1 cellular context compared by ENCODE assay signal in the genomic region with DNA sequence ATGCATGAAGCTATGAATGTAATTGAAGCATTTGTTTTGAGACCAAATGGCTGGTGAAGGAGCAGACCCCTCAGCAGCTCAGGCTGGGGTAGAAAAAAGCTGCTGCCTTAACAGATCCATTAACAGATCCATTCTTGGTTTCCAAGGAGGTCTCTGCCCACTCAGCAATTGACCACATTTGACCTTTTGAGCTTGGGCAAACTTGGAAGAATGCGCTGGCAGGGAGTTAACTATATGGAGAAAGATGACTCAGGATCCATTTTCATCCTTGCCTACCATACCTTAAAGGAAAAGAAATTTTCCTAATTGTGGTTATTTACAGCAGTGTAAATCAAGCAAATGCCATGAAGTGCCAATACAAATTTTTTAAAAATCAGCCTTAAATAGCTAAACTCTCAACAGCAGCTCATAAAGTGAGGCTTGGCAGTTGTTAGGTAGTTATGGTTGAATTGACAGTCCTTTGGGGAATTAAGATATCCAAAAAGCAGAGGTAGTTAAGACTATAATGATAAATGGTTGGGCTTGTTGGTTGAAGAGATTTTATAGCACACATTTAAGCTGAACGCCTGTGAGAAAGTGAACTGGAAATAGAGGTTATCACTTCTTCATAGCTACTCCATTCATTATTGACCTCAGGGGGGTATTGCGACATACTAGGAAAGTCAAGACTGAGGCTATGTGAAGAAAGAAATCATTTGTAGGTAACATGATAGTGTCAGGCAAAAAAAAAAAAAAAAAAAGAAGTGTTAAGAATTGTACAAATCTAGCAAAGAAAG.
TF ChIP-seq lines count a peak whose summit lies in the region.

No MANE protein-coding gene starts in this region.

TF ChIP-seq in HEK293, 187 proteins besides CTCF, POLR2A, EP300 and RAD21 (continued from another document and continues in another):
- TF ChIP-seq ZBTB10 (tag by site-specific recombination; IDR thresholded peaks at IDR 0.05) (no peak), ZNF792 (tag by site-specific recombination; IDR thresholded peaks at IDR 0.05) (no peak), ZNF585B (tag by site-specific recombination; IDR thresholded peaks at IDR 0.05) (no peak), PRDM1 (tag by site-specific recombination; IDR thresholded peaks at IDR 0.05) (no peak), ZBTB8A (tag by site-specific recombination; IDR thresholded peaks at IDR 0.05) (0 out of 2 replicates have a peak, but pooled peaks have one; percentile 20), ZNF596 (tag by site-specific recombination; IDR thresholded peaks at IDR 0.05) (no peak), ZNF2 (tag by site-specific recombination; IDR thresholded peaks at IDR 0.05) (no peak), ZNF354C (tag by site-specific recombination; IDR thresholded peaks at IDR 0.05; ENCODE audit: borderline replicate concordance, low read depth) (no peak), SP2 (tag by site-specific recombination; IDR thresholded peaks at IDR 0.05) (no peak), ZNF132 (tag by site-specific recombination; IDR thresholded peaks at IDR 0.05; ENCODE audit: borderline replicate concordance) (no peak), ZNF626 (tag by site-specific recombination; IDR thresholded peaks at IDR 0.05) (no peak), ZNF239 (tag by site-specific recombination; IDR thresholded peaks at IDR 0.05) (no peak), MZF1 (tag by site-specific recombination; IDR thresholded peaks at IDR 0.05; ENCODE audit: borderline replicate concordance) (0 out of 2 replicates have a peak, but pooled peaks have one; percentile 21), HOXA7 (CRISPR knock-in tag; IDR thresholded peaks at IDR 0.05; ENCODE audit: borderline replicate concordance) (no peak), ZNF133 (tag by site-specific recombination; IDR thresholded peaks at IDR 0.05) (no peak), ZNF510 (tag by site-specific recombination; IDR thresholded peaks at IDR 0.05; ENCODE audit: insufficient replicate concordance) (no peak), ZNF114 (tag by site-specific recombination; IDR thresholded peaks at IDR 0.05) (no peak), ZNF830 (tag by site-specific recombination; IDR thresholded peaks at IDR 0.05; ENCODE audit: low read depth) (no peak), ZFHX2 (tag by site-specific recombination; conservative IDR thresholded peaks at IDR 0.05) (peak; percentile 32), ZNF423 (tag by site-specific recombination; IDR thresholded peaks at IDR 0.05) (no peak), KLF8 (tag by site-specific recombination; IDR thresholded peaks at IDR 0.05) (no peak), HIC1 (tag by site-specific recombination; IDR thresholded peaks at IDR 0.05) (no peak), ZNF76 (tag by site-specific recombination; IDR thresholded peaks at IDR 0.05; ENCODE audit: borderline replicate concordance, low read depth) (no peak), BCL6B (tag by site-specific recombination; IDR thresholded peaks at IDR 0.05) (no peak), KLF10 (tag by site-specific recombination; IDR thresholded peaks at IDR 0.05) (no peak), ZBTB7A (tag by site-specific recombination; IDR thresholded peaks at IDR 0.05; ENCODE audit: low read depth) (no peak), ZNF146 (tag by site-specific recombination; IDR thresholded peaks at IDR 0.05) (no peak), ZNF18 (tag by site-specific recombination; IDR thresholded peaks at IDR 0.05) (peak; percentile 64; the same call in 1 of the 2 replicates), ZNF561 (tag by site-specific recombination; IDR thresholded peaks at IDR 0.05; ENCODE audit: borderline replicate concordance) (peak; percentile 37; the same call in 1 of the 2 replicates), ZNF843 (tag by site-specific recombination; IDR thresholded peaks at IDR 0.05) (peak; percentile 90), HOXD13 (CRISPR knock-in tag; IDR thresholded peaks at IDR 0.05; ENCODE audit: borderline replicate concordance) (no peak), ZNF19 (tag by site-specific recombination; IDR thresholded peaks at IDR 0.05; ENCODE audit: low read depth) (no peak), ZNF776 (tag by site-specific recombination; IDR thresholded peaks at IDR 0.05; ENCODE audit: borderline replicate concordance) (no peak), ZNF10 (tag by site-specific recombination; IDR thresholded peaks at IDR 0.05) (no peak), ZNF777 (tag by site-specific recombination; IDR thresholded peaks at IDR 0.05; ENCODE audit: borderline replicate concordance) (no peak), ZNF335 (tag by site-specific recombination; conservative IDR thresholded peaks at IDR 0.05) (peak; percentile 29; the same call in 1 of the 2 replicates), ZNF600 (tag by site-specific recombination; IDR thresholded peaks at IDR 0.05) (no peak), ZIC2 (tag by site-specific recombination; IDR thresholded peaks at IDR 0.05) (no peak), ZNF629 (tag by site-specific recombination; IDR thresholded peaks at IDR 0.05) (0 out of 2 replicates have a peak, but pooled peaks have one; percentile 25), ZNF169 (tag by site-specific recombination; IDR thresholded peaks at IDR 0.05) (no peak), YY2 (tag by site-specific recombination; IDR thresholded peaks at IDR 0.05) (no peak), SP7 (tag by site-specific recombination; IDR thresholded peaks at IDR 0.05) (no peak), ZNF514 (tag by site-specific recombination; IDR thresholded peaks at IDR 0.05) (no peak), SCRT1 (tag by site-specific recombination; IDR thresholded peaks at IDR 0.05; ENCODE audit: borderline replicate concordance) (no peak), ZBTB20 (tag by site-specific recombination; IDR thresholded peaks at IDR 0.05) (no peak), ZNF664 (tag by site-specific recombination; IDR thresholded peaks at IDR 0.05) (no peak), ZFP37 (tag by site-specific recombination; IDR thresholded peaks at IDR 0.05) (no peak), TCF7L2 (IDR thresholded peaks at IDR 0.05; ENCODE audit: borderline replicate concordance, low read depth, low read length) (peak; percentile 85; the same call in 1 of the 2 replicates)
- TF ChIP-seq, protein P1, sequence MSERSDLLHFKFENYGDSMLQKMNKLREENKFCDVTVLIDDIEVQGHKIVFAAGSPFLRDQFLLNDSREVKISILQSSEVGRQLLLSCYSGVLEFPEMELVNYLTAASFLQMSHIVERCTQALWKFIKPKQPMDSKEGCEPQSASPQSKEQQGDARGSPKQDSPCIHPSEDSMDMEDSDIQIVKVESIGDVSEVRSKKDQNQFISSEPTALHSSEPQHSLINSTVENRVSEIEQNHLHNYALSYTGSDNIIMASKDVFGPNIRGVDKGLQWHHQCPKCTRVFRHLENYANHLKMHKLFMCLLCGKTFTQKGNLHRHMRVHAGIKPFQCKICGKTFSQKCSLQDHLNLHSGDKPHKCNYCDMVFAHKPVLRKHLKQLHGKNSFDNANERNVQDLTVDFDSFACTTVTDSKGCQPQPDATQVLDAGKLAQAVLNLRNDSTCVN (tag by site-specific recombination; optimal IDR thresholded peaks at IDR 0.05), result no peak
- TF ChIP-seq, protein P2, sequence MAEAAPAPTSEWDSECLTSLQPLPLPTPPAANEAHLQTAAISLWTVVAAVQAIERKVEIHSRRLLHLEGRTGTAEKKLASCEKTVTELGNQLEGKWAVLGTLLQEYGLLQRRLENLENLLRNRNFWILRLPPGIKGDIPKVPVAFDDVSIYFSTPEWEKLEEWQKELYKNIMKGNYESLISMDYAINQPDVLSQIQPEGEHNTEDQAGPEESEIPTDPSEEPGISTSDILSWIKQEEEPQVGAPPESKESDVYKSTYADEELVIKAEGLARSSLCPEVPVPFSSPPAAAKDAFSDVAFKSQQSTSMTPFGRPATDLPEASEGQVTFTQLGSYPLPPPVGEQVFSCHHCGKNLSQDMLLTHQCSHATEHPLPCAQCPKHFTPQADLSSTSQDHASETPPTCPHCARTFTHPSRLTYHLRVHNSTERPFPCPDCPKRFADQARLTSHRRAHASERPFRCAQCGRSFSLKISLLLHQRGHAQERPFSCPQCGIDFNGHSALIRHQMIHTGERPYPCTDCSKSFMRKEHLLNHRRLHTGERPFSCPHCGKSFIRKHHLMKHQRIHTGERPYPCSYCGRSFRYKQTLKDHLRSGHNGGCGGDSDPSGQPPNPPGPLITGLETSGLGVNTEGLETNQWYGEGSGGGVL (tag by site-specific recombination; IDR thresholded peaks at IDR 0.05), result no peak
- TF ChIP-seq, protein P3, sequence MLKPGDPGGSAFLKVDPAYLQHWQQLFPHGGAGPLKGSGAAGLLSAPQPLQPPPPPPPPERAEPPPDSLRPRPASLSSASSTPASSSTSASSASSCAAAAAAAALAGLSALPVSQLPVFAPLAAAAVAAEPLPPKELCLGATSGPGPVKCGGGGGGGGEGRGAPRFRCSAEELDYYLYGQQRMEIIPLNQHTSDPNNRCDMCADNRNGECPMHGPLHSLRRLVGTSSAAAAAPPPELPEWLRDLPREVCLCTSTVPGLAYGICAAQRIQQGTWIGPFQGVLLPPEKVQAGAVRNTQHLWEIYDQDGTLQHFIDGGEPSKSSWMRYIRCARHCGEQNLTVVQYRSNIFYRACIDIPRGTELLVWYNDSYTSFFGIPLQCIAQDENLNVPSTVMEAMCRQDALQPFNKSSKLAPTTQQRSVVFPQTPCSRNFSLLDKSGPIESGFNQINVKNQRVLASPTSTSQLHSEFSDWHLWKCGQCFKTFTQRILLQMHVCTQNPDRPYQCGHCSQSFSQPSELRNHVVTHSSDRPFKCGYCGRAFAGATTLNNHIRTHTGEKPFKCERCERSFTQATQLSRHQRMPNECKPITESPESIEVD (tag by site-specific recombination; IDR thresholded peaks at IDR 0.05), result peak; percentile 89
- TF ChIP-seq, protein P4, sequence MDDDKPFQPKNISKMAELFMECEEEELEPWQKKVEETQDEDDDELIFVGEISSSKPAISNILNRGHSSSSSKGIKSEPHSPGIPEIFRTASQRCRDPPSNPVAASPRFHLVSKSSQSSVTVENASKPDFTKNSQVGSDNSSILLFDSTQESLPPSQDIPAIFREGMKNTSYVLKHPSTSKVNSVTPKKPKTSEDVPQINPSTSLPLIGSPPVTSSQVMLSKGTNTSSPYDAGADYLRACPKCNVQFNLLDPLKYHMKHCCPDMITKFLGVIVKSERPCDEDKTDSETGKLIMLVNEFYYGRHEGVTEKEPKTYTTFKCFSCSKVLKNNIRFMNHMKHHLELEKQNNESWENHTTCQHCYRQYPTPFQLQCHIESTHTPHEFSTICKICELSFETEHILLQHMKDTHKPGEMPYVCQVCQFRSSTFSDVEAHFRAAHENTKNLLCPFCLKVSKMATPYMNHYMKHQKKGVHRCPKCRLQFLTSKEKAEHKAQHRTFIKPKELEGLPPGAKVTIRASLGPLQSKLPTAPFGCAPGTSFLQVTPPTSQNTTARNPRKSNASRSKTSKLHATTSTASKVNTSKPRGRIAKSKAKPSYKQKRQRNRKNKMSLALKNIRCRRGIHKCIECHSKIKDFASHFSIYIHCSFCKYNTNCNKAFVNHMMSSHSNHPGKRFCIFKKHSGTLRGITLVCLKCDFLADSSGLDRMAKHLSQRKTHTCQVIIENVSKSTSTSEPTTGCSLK (tag by site-specific recombination; IDR thresholded peaks at IDR 0.05), result no peak
